In the genomic region with DNA sequence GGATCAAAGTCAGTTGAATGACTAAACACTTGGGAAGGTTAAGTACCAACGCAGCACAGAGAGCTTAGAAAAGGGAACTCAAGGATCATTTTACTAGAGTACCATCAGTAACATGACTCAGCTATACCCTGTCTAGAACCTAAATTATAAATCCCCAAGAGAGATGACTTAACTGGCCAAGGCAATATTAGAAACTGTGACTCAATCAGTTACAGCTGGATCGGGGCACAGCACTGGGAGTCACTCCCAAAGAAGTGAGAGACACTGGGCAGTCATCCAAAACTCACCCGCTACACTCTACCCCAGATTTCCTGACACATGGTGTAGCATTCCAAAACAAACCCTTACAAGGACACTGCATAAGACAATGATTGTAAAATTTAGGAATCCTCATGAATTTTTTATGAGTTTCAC, we compare ENCODE assay signal across 8 cellular contexts. TPM values are rescaled to one million over a fixed set of nuclear protein-coding genes. Genes with fewer than 3 reads are reported as not detected.
DNase-seq lines count a peak whose midpoint lies in the region; ATAC-seq and TF ChIP-seq lines count a peak whose summit lies in the region.

No MANE protein-coding gene starts in this region.

- WGBS in adrenal gland, 4 donors = 0 to 8% (median 2%) methylated on average over 3 of the region's 3 CpGs
- 8 to 28% methylated on average over 3 of the region's 3 CpGs for WGBS in sigmoid colon, 2 donors

- no peak overlapping the region for H3K4me3 Mint-ChIP-seq in activated T-cell treated with anti-CD3 and anti-CD28 coated beads, Interleukin-2, amount 50 U/mL, for 72 hours
- H3K4me3 Mint-ChIP-seq in activated T-cell treated with anti-CD3 and anti-CD28 coated beads, Interleukin-2, amount 50 U/mL, for 4 hours = no peak overlapping the region

- intact Hi-C loops in adrenal gland (cut with DNase I) = no loop called here
- intact Hi-C loops in left cardiac atrium (cut with DNase I) = no loop called here
- intact Hi-C loops in sigmoid colon (cut with DNase I) = no loop called here

- H3K36me3 ChIP-seq in adrenal gland (replicated peaks in 1 of 2) (peaks cover 0 to 17% of the 10 kb centered on the region in 2 donors), sigmoid colon (peaks cover 12 to 22% (median 15%) of the 10 kb centered on the region in 4 donors)

- peak overlapping the region; percentile 6 to 75 (median 67) for H3K27ac ChIP-seq in adrenal gland
- H3K27ac ChIP-seq in sigmoid colon = peak overlapping the region; percentile 64 to 71 (median 68)

- H3K36me3 Mint-ChIP-seq in activated T-cell treated with anti-CD3 and anti-CD28 coated beads, Interleukin-2, amount 50 U/mL, for 72 hours (ENCODE audit: insufficient read depth in 2 of 2) = peaks cover 5 to 17% of the 10 kb centered on the region in 2 donors
- H3K36me3 Mint-ChIP-seq in activated T-cell treated with anti-CD3 and anti-CD28 coated beads, Interleukin-2, amount 50 U/mL, for 4 hours (ENCODE audit: insufficient read depth) = peaks cover 35% of the 10 kb centered on the region

- H3K27me3 ChIP-seq in adrenal gland (no peaks in the 10 kb centered on the region), sigmoid colon (no peaks in the 10 kb centered on the region)

- peak in 1 of 4 donors; percentile 50 for TF ChIP-seq EP300 in sigmoid colon (IDR thresholded peaks at IDR 0.05)

- TF ChIP-seq CTCF in adrenal gland (IDR thresholded peaks at IDR 0.05) = no peak
- no peak for TF ChIP-seq CTCF in sigmoid colon (IDR thresholded peaks at IDR 0.05)

- no peaks in the 10 kb centered on the region for H3K27me3 Mint-ChIP-seq in activated T-cell treated with anti-CD3 and anti-CD28 coated beads, Interleukin-2, amount 50 U/mL, for 72 hours (ENCODE audit: low read depth)
- H3K27me3 Mint-ChIP-seq in activated T-cell treated with anti-CD3 and anti-CD28 coated beads, Interleukin-2, amount 50 U/mL, for 4 hours (ENCODE audit: low read depth) = no peaks in the 10 kb centered on the region

- H3K4me3 ChIP-seq in adrenal gland (no peak overlapping the region), sigmoid colon (no peak overlapping the region)

- no peaks in the 10 kb centered on the region for H3K9me3 Mint-ChIP-seq in activated T-cell treated with anti-CD3 and anti-CD28 coated beads, Interleukin-2, amount 50 U/mL, for 72 hours
- no peaks in the 10 kb centered on the region for H3K9me3 Mint-ChIP-seq in activated T-cell treated with anti-CD3 and anti-CD28 coated beads, Interleukin-2, amount 50 U/mL, for 4 hours

- H3K4me1 Mint-ChIP-seq in activated T-cell treated with anti-CD3 and anti-CD28 coated beads, Interleukin-2, amount 50 U/mL, for 72 hours (ENCODE audit: low read depth) = peaks cover 42% of the 10 kb centered on the region
- peaks cover 63% of the 10 kb centered on the region for H3K4me1 Mint-ChIP-seq in activated T-cell treated with anti-CD3 and anti-CD28 coated beads, Interleukin-2, amount 50 U/mL, for 4 hours (ENCODE audit: low read depth)

- H3K27ac Mint-ChIP-seq in activated T-cell treated with anti-CD3 and anti-CD28 coated beads, Interleukin-2, amount 50 U/mL, for 72 hours = peak overlapping the region; percentile 20

- H3K4me1 ChIP-seq in adrenal gland (replicated peaks in 1 of 2) (peaks cover 17 to 31% of the 10 kb centered on the region in 2 donors), sigmoid colon (peaks cover 0 to 44% (median 30%) of the 10 kb centered on the region in 4 donors)

- TF ChIP-seq POLR2A in adrenal gland (IDR thresholded peaks at IDR 0.05) (no peak), sigmoid colon (IDR thresholded peaks at IDR 0.05) (no peak)

- H3K9me3 ChIP-seq in adrenal gland (replicated peaks in 1 of 3) (no peaks in the 10 kb centered on the region), sigmoid colon (no peaks in the 10 kb centered on the region)

- DNase-seq in activated T-cell treated with anti-CD3 and anti-CD28 coated beads, Interleukin-2, amount 50 U/mL, for 72 hours = no peak
- DNase-seq in activated T-cell treated with anti-CD3 and anti-CD28 coated beads, Interleukin-2, amount 50 U/mL, for 4 hours = no peak
- DNase-seq in NCI-H2029 (lab: John Stamatoyannopoulos, UW) (peak; percentile 69), adrenal gland (peak; percentile 82 to 96 (median 94)), left cardiac atrium (peak; percentile 85), sigmoid colon (peak; percentile 85), UCSD-AML1 (lab: John Stamatoyannopoulos, UW; ENCODE audit: unreplicated experiment) (no peak)
- DNase-seq in stimulated activated CD4-positive, alpha-beta T cell treated with anti-CD3 and anti-CD28 coated beads, Interleukin-2, amount 100 ng/mL, for 24 hours = no peak

- no peak for ATAC-seq in activated T-cell treated with anti-CD3 and anti-CD28 coated beads, Interleukin-2, amount 50 U/mL, for 72 hours (replicated peaks in 1 of 2)
- ATAC-seq in activated T-cell treated with anti-CD3 and anti-CD28 coated beads, Interleukin-2, amount 50 U/mL, for 4 hours = no peak
- peak; percentile 94 to 97 for ATAC-seq in left cardiac atrium

RNA-seq across cellular contexts. Expression of gene IWS1, which starts 17.7 kb away (rescaled TPM):
- total RNA-seq in activated T-cell treated with anti-CD3 and anti-CD28 coated beads, Interleukin-2, amount 50 U/mL, for 72 hours = 10 to 100 TPM; 39.0 to 43.6 TPM
- total RNA-seq in activated T-cell treated with anti-CD3 and anti-CD28 coated beads, Interleukin-2, amount 50 U/mL, for 4 hours = 10 to 100 TPM; 49.8 to 57.8 (median 55.2) TPM
- 10 to 100 TPM; 17.8 to 51.9 (median 22.9) TPM for total RNA-seq in adrenal gland
- 10 to 100 TPM; 21.7 to 39.0 (median 32.9) TPM for polyA plus RNA-seq in adrenal gland
- 10 to 100 TPM; 41.9 to 49.7 TPM for total RNA-seq in left cardiac atrium
- total RNA-seq in sigmoid colon = 10 to 100 TPM; 28.1 to 47.9 (median 30.7) TPM
- 10 to 100 TPM; 28.8 to 32.6 (median 31.2) TPM for polyA plus RNA-seq in sigmoid colon

RNA-seq across cellular contexts. Expression of gene MYO7B, which starts 26.9 kb away (rescaled TPM):
- under 1 TPM; 0.50 to 0.79 TPM for total RNA-seq in activated T-cell treated with anti-CD3 and anti-CD28 coated beads, Interleukin-2, amount 50 U/mL, for 72 hours
- under 1 TPM; 0.16 to 0.68 (median 0.63) TPM for total RNA-seq in activated T-cell treated with anti-CD3 and anti-CD28 coated beads, Interleukin-2, amount 50 U/mL, for 4 hours
- total RNA-seq in adrenal gland (under 1 TPM in 7 of 8 donors, not detected in 1; 0.13 to 0.96 (median 0.32) TPM), left cardiac atrium (under 1 TPM; 0.27 to 0.89 TPM), sigmoid colon (1 to 10 TPM in 2 of 4 donors, under 1 TPM in 1, not detected in 1; 0.54 to 3.0 (median 1.4) TPM)
- polyA plus RNA-seq in adrenal gland (1 to 10 TPM in 1 of 3 donors, under 1 TPM in 2; 0.16 to 1.5 (median 0.84) TPM), sigmoid colon (100 to 1,000 TPM in 1 of 3 donors, 10 to 100 TPM in 2; 57.6 to 128 (median 67.9) TPM)

Comparison
In these comparisons a context has a peak if more than half of its experiments do, and no peak if none do; other contexts are left out.
1. ATAC-seq: peak in left cardiac atrium (2 of 2); none in activated T-cell treated with anti-CD3 and anti-CD28 coated beads, Interleukin-2, amount 50 U/mL, for 72 hours (0 of 2) and activated T-cell treated with anti-CD3 and anti-CD28 coated beads, Interleukin-2, amount 50 U/mL, for 4 hours (0 of 2).
2. DNase-seq: peak in NCI-H2029 (single experiment), adrenal gland (7 of 7), left cardiac atrium (single experiment) and sigmoid colon (single experiment); none in activated T-cell treated with anti-CD3 and anti-CD28 coated beads, Interleukin-2, amount 50 U/mL, for 72 hours (0 of 2), activated T-cell treated with anti-CD3 and anti-CD28 coated beads, Interleukin-2, amount 50 U/mL, for 4 hours (single experiment), stimulated activated CD4-positive, alpha-beta T cell treated with anti-CD3 and anti-CD28 coated beads, Interleukin-2, amount 100 ng/mL, for 24 hours (0 of 2) and UCSD-AML1 (single experiment).